Comparison of ENCODE assay signal across 12 cellular contexts in the genomic region with DNA sequence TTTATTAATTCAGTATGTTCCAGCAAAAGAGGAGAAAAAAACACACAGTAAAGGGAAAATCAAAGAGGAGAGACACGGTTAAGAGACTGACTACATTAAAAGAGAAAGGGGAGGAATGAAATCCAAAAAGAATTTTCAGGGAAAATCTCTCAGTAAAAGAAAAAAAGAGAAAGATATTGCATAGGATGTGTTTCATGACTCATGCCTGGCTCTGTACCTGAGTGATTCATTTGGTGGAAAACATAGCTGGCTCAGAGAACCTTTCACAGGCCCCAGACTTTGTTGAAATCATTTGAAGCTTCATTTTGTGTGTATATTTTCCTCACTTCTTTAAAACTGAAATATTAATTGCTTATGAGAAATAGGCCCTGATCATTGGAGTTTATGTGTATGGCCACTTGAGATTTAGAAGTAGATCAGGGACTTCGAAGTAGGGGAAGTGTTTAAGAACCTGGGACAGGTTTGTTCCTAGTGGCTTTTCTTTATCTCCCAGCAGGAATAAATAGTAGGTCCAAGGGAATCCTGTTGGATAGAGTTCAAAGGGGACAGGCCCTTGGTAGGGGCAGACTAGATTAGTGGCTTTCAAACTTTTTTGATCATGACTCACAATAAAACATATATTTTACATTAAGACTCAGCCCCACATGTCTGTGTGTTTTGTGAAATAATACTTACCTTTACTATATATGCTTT.
DNase-seq lines count a peak whose midpoint lies in the region; ATAC-seq and TF ChIP-seq lines count a peak whose summit lies in the region.
"Had no signal": no experiment of that assay in that cellular context is flagged by ENCODE, and none has a peak within 500 bp of the region (broad histone marks: within the 10 kb centered on the region; RNA-seq: fewer than 3 reads in every experiment).

No MANE protein-coding gene starts in this region.

- H3K36me3 ChIP-seq in hepatocyte (replicated peaks; ENCODE audit: insufficient read depth, low read depth) (no peaks in the 10 kb centered on the region), uterus (no peaks in the 10 kb centered on the region)
- no peaks in the 10 kb centered on the region for H3K36me3 ChIP-seq in naive thymus-derived CD4-positive, alpha-beta T cell (ENCODE audit: control insufficient read depth in 2 of 3, insufficient read depth in 3 of 3, low read length in 3 of 3)
- H3K36me3 ChIP-seq: ovary had no signal

- no peaks in the 10 kb centered on the region for H3K36me3 Mint-ChIP-seq in activated naive CD4-positive, alpha-beta T cell treated with anti-CD3 and anti-CD28 coated beads for 36 hours (ENCODE audit: low read depth)
- H3K36me3 Mint-ChIP-seq in naive thymus-derived CD4-positive, alpha-beta T cell, result peaks cover 0 to 5% (median 0%) of the 10 kb centered on the region in 5 donors

- H3K79me2 ChIP-seq in hepatocyte, result no peaks in the 10 kb centered on the region

- no peaks in the 10 kb centered on the region for H3K9me2 ChIP-seq in hepatocyte (replicated peaks; ENCODE audit: insufficient read depth)

- H3K4me3 Mint-ChIP-seq in activated naive CD4-positive, alpha-beta T cell treated with anti-CD3 and anti-CD28 coated beads for 36 hours, result no peak overlapping the region
- H3K4me3 Mint-ChIP-seq in naive thymus-derived CD4-positive, alpha-beta T cell, result no peak overlapping the region

- 49% methylated on average over 2 of the region's 2 CpGs for WGBS in hepatocyte (ENCODE audit: low lambda C conversion rate, missing lambda C conversion rate)

- no peak for TF ChIP-seq POLR2A in uterus (IDR thresholded peaks at IDR 0.05)

- H3K4me1 Mint-ChIP-seq in activated naive CD4-positive, alpha-beta T cell treated with anti-CD3 and anti-CD28 coated beads for 36 hours (ENCODE audit: low read depth), result peaks cover 43% of the 10 kb centered on the region
- peaks cover 4 to 34% (median 17%) of the 10 kb centered on the region in 7 donors for H3K4me1 Mint-ChIP-seq in naive thymus-derived CD4-positive, alpha-beta T cell

- no peak for ATAC-seq in HG02970 (IDR thresholded peaks at IDR 0.05; ENCODE audit: low FRiP score, unreplicated experiment)
- ATAC-seq in naive thymus-derived CD4-positive, alpha-beta T cell, result no peak

- no peak overlapping the region for H3K4me3 ChIP-seq in hepatocyte
- H3K4me3 ChIP-seq in uterus, result no peak overlapping the region
- no peak overlapping the region for H3K4me3 ChIP-seq in naive thymus-derived CD4-positive, alpha-beta T cell (ENCODE audit: low read length)
- H3K4me3 ChIP-seq: ovary had no signal

- H3K27me3 ChIP-seq in hepatocyte, result no peaks in the 10 kb centered on the region
- H3K27me3 ChIP-seq in uterus, result no peaks in the 10 kb centered on the region
- no peaks in the 10 kb centered on the region for H3K27me3 ChIP-seq in naive thymus-derived CD4-positive, alpha-beta T cell (ENCODE audit: control insufficient read depth in 2 of 2, insufficient read depth in 2 of 2, low read length in 2 of 2)
- H3K27me3 ChIP-seq: ovary had no signal

- peak overlapping the region; percentile 82 for H3K27ac ChIP-seq in hepatocyte
- H3K27ac ChIP-seq in uterus, result peak overlapping the region; percentile 22 to 70
- no peak overlapping the region for H3K27ac ChIP-seq in naive thymus-derived CD4-positive, alpha-beta T cell (ENCODE audit: low read depth, low read length)
- H3K27ac ChIP-seq: ovary had no signal

- intact Hi-C loops in activated naive CD4-positive, alpha-beta T cell treated with anti-CD3 and anti-CD28 coated beads for 36 hours (cut with micrococcal nuclease), result loop anchor here (1.0 kb wide), 3 partner anchors 12 to 483 kb away; no protein-coding TSS in a partner anchor
- intact Hi-C loops in uterus (cut with DNase I; ENCODE audit: low total_unique reads), result no loop called here
- intact Hi-C loops in naive thymus-derived CD4-positive, alpha-beta T cell (cut with micrococcal nuclease), result loop anchor here in 1 of 2 donors (1.0 kb wide), 2 partner anchors 10 to 20 kb away; no protein-coding TSS in a partner anchor

- H3K27ac Mint-ChIP-seq in activated naive CD4-positive, alpha-beta T cell treated with anti-CD3 and anti-CD28 coated beads for 36 hours, result peak overlapping the region; percentile 46
- peak overlapping the region in 1 of 9 donors; percentile 73 for H3K27ac Mint-ChIP-seq in naive thymus-derived CD4-positive, alpha-beta T cell

- POLR2A ChIA-PET in naive thymus-derived CD4-positive, alpha-beta T cell (lab: Charles Lee), result interaction anchor here (0.5 to 2.4 kb wide), 4 partner anchors 8 to 66 kb away, joined by 3 to 7 read pairs (median 3); no protein-coding TSS in a partner anchor

- no peaks in the 10 kb centered on the region for H3K9me3 Mint-ChIP-seq in activated naive CD4-positive, alpha-beta T cell treated with anti-CD3 and anti-CD28 coated beads for 36 hours
- peaks cover 0 to 2% (median 0%) of the 10 kb centered on the region in 11 donors for H3K9me3 Mint-ChIP-seq in naive thymus-derived CD4-positive, alpha-beta T cell

- CTCF ChIA-PET in activated naive CD4-positive, alpha-beta T cell treated with anti-CD3 and anti-CD28 coated beads for 36 hours (lab: Charles Lee), result interaction anchor here (0.5 to 1.5 kb wide), 4 partner anchors 10 to 151 kb away, joined by 3 to 5 read pairs (median 4); no protein-coding TSS in a partner anchor
- CTCF ChIA-PET in naive thymus-derived CD4-positive, alpha-beta T cell (lab: Charles Lee), result interaction anchor here (0.6 kb wide), 1 partner anchor 53 kb away, joined by 3 read pairs; no protein-coding TSS in a partner anchor

- H3K4me2 ChIP-seq in hepatocyte, result no peak overlapping the region

- H3K4me1 ChIP-seq in hepatocyte (ENCODE audit: insufficient read depth) (peaks cover 27% of the 10 kb centered on the region), uterus (no peaks in the 10 kb centered on the region)
- no peaks in the 10 kb centered on the region for H3K4me1 ChIP-seq in naive thymus-derived CD4-positive, alpha-beta T cell (ENCODE audit: control insufficient read depth in 2 of 2, insufficient read depth in 2 of 2, low read length in 2 of 2)

- DNase-seq in activated naive CD4-positive, alpha-beta T cell treated with anti-CD3 and anti-CD28 coated beads for 36 hours, result peak; percentile 44
- DNase-seq in activated naive CD4-positive, alpha-beta T cell (lab: John Stamatoyannopoulos, UW), result no peak
- DNase-seq in astrocyte of the hippocampus (ENCODE audit: low read depth, low spot score) (peak; percentile 77), hepatocyte (ENCODE audit: low spot score) (peak; percentile 63), uterus (peak; percentile 37 to 61), T1000 (lab: John Stamatoyannopoulos, UW) (no peak)
- DNase-seq in naive thymus-derived CD4-positive, alpha-beta T cell, result no peak
- DNase-seq: activated gamma-delta T cell; hippocampal formation; stimulated activated naive CD4-positive, alpha-beta T cell treated with Interleukin-2 at 50 U/mL for 16 hours had no signal

- no peak overlapping the region for H2AFZ ChIP-seq in hepatocyte

- H3K9me3 ChIP-seq in hepatocyte (ENCODE audit: low read depth) (no peaks in the 10 kb centered on the region), uterus (no peaks in the 10 kb centered on the region)
- H3K9me3 ChIP-seq in naive thymus-derived CD4-positive, alpha-beta T cell (ENCODE audit: control insufficient read depth in 2 of 3, low read length in 3 of 3), result no peaks in the 10 kb centered on the region
- H3K9me3 ChIP-seq: ovary had no signal

- TF ChIP-seq CTCF in hepatocyte (IDR thresholded peaks at IDR 0.05; ENCODE audit: poor library complexity), result no peak
- TF ChIP-seq CTCF in uterus (IDR thresholded peaks at IDR 0.05), result no peak

- no peaks in the 10 kb centered on the region for H4K20me1 ChIP-seq in hepatocyte (ENCODE audit: insufficient read depth, poor library complexity, severe bottlenecking)

- no peaks in the 10 kb centered on the region for H3K27me3 Mint-ChIP-seq in activated naive CD4-positive, alpha-beta T cell treated with anti-CD3 and anti-CD28 coated beads for 36 hours (ENCODE audit: low read depth)
- peaks cover 0 to 3% (median 0%) of the 10 kb centered on the region in 5 donors for H3K27me3 Mint-ChIP-seq in naive thymus-derived CD4-positive, alpha-beta T cell

Comparison
In these comparisons a context has a peak if more than half of its experiments do, and no peak if none do; other contexts are left out.
1. DNase-seq: peak in activated naive CD4-positive, alpha-beta T cell treated with anti-CD3 and anti-CD28 coated beads for 36 hours (single experiment), astrocyte of the hippocampus (single experiment), hepatocyte (single experiment) and uterus (2 of 2); none in activated naive CD4-positive, alpha-beta T cell (0 of 4), T1000 (single experiment) and naive thymus-derived CD4-positive, alpha-beta T cell (0 of 9).